In the genomic region with DNA sequence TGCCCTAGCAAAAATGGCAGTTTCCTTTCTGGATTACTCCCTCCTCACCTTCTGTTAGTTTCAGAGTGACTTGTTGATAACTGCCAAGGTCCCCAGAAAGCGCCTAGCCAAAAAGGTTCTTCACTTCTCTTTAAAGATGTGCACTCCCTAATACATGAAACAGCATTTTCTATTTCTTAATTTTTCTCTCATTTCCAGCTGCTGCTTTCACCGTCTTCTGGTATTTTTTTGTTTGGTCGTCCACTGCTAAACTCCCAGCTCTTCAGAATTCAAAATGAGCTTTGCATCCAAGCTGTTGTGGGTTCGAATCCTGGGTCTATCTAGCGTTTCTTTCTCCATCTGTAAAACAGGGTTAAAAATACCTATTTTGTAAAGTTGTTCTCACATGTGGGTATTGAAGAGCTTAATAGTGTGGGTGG, we compare ENCODE assay signal across 8 cellular contexts. TPM values are rescaled to one million over a fixed set of nuclear protein-coding genes. Genes with fewer than 3 reads are reported as not detected.
DNase-seq lines count a peak whose midpoint lies in the region; ATAC-seq, FAIRE-seq and TF ChIP-seq lines count a peak whose summit lies in the region.

No MANE protein-coding gene starts in this region.

- H3K9me3 Mint-ChIP-seq in CD8-positive, alpha-beta memory T cell: no peaks in the 10 kb centered on the region

- H3K4me1 ChIP-seq in CD8-positive, alpha-beta memory T cell (ENCODE audit: insufficient read depth, low read length): peaks cover 27% of the 10 kb centered on the region
- H3K4me1 ChIP-seq in Panc1 (ENCODE audit: control insufficient read depth, insufficient read depth, low read length) (peaks cover 10% of the 10 kb centered on the region; the same call in 1 of the 2 replicates), ovary (ENCODE audit: insufficient read depth) (peaks cover 2% of the 10 kb centered on the region)

- peak overlapping the region; percentile 31 for H3K4me3 ChIP-seq in CD8-positive, alpha-beta memory T cell (ENCODE audit: low read length)
- H3K4me3 ChIP-seq in Panc1 (ENCODE audit: low read depth in 2 of 2, low read length in 2 of 2): peak overlapping the region; percentile 74 to 78
- H3K4me3 ChIP-seq in epithelial cell of esophagus (ENCODE audit: low read length): peak overlapping the region; percentile 79
- peak overlapping the region; percentile 97 for H3K4me3 ChIP-seq in ovary

- TF ChIP-seq CTCF in Panc1 (IDR thresholded peaks at IDR 0.05) (no peak), epithelial cell of esophagus (IDR thresholded peaks at IDR 0.05; ENCODE audit: insufficient read depth, low read depth, low read length, missing control alignments) (no peak), ovary (IDR thresholded peaks at IDR 0.05) (no peak)

- intact Hi-C loops in Panc1 (cut with micrococcal nuclease; ENCODE audit: unreplicated experiment) (no loop called here), ovary (cut with DNase I) (no loop called here)

- H3K4me1 Mint-ChIP-seq in CD8-positive, alpha-beta memory T cell: peaks cover 31 to 47% (median 46%) of the 10 kb centered on the region in 3 donors

- no peak for TF ChIP-seq EP300 in ovary (IDR thresholded peaks at IDR 0.05)

- DNase-seq in CD8-positive, alpha-beta memory T cell: no peak
- DNase-seq in Panc1 (ENCODE audit: low read depth, low spot score) (no peak), epithelial cell of esophagus (ENCODE audit: low read depth) (no peak), ovary (no peak), RCC 7860 (ENCODE audit: low spot score) (no peak), NCI-H1105 treated with DMSO at 0.1 percent for 48 hours (lab: John Stamatoyannopoulos, UW) (no peak), superior temporal gyrus (ENCODE audit: extremely low spot score) (no peak)

- ATAC-seq in Panc1 (no peak), HG03280 (IDR thresholded peaks at IDR 0.05; ENCODE audit: unreplicated experiment) (no peak)

- POLR2A ChIA-PET in CD8-positive, alpha-beta memory T cell (lab: Charles Lee): interaction anchor here (0.6 to 3.5 kb wide), 15 partner anchors 10 to 1631 kb away, joined by 3 to 67 read pairs (median 12); a partner anchor contains a TSS
- POLR2A ChIA-PET in Panc1 (lab: Charles Lee): interaction anchor here (0.6 to 0.8 kb wide), 3 partner anchors 12 to 358 kb away, joined by 3 to 10 read pairs (median 4); no protein-coding TSS in a partner anchor

- no peak for TF ChIP-seq POLR2A in ovary (IDR thresholded peaks at IDR 0.05)

- 11 to 20% (median 15%) methylated on average over 5 of the region's 5 CpGs for WGBS in ovary, 3 donors

- peak overlapping the region; percentile 88 to 98 (median 97) for H3K4me3 Mint-ChIP-seq in CD8-positive, alpha-beta memory T cell

- peaks cover 0 to 1% of the 10 kb centered on the region in 2 donors for H3K27me3 Mint-ChIP-seq in CD8-positive, alpha-beta memory T cell

- BruUV-seq in Panc1 (replicated peaks; lab: Mats Ljungman, UMichigan): no TSS peak

- H3K36me3 ChIP-seq in CD8-positive, alpha-beta memory T cell (ENCODE audit: insufficient read depth, low read length): no peaks in the 10 kb centered on the region
- H3K36me3 ChIP-seq in Panc1 (ENCODE audit: control insufficient read depth, insufficient read depth, low read length): peaks cover 6% of the 10 kb centered on the region; the same call in 1 of the 2 replicates
- H3K36me3 ChIP-seq in ovary: no peaks in the 10 kb centered on the region

- CTCF ChIA-PET in CD8-positive, alpha-beta memory T cell (lab: Charles Lee): interaction anchor here (0.8 to 3.8 kb wide), 26 partner anchors 9 to 380 kb away, joined by 3 to 23 read pairs (median 6); a partner anchor contains a TSS
- CTCF ChIA-PET in Panc1 (lab: Charles Lee): no interaction called here

- H3K27ac Mint-ChIP-seq in CD8-positive, alpha-beta memory T cell: peak overlapping the region; percentile 91 to 100 (median 99)

- no peaks in the 10 kb centered on the region for H3K9me3 ChIP-seq in CD8-positive, alpha-beta memory T cell (ENCODE audit: low read length)
- H3K9me3 ChIP-seq in Panc1 (ENCODE audit: control insufficient read depth, insufficient read depth, low read depth, low read length): no peaks in the 10 kb centered on the region
- no peaks in the 10 kb centered on the region for H3K9me3 ChIP-seq in ovary

- peaks cover 0 to 16% (median 3%) of the 10 kb centered on the region in 3 donors for H3K36me3 Mint-ChIP-seq in CD8-positive, alpha-beta memory T cell

- in situ Hi-C loops in Panc1 (cut with HindIII; ENCODE audit: low pct_unique_long_range_greater_than_20kb, low sequenced_read_pairs): no loop called here

- FAIRE-seq in RCC 7860 (lab: Jason Lieb, UNC): no peak

- no peaks in the 10 kb centered on the region for H3K27me3 ChIP-seq in CD8-positive, alpha-beta memory T cell (ENCODE audit: insufficient read depth, low read length, poor library complexity, severe bottlenecking)
- H3K27me3 ChIP-seq in Panc1 (ENCODE audit: control insufficient read depth, insufficient read depth, low read length) (no peaks in the 10 kb centered on the region), ovary (no peaks in the 10 kb centered on the region)

- H3K27ac ChIP-seq in CD8-positive, alpha-beta memory T cell (ENCODE audit: low read depth, low read length): peak overlapping the region; percentile 34
- H3K27ac ChIP-seq in Panc1 (ENCODE audit: low read length) (peak overlapping the region; percentile 92), ovary (peak overlapping the region; percentile 33 to 85)

RNA-seq across cellular contexts. Expression of a gene that starts 0.4 kb away (rescaled TPM):
- 10 to 100 TPM; 36.4 to 39.7 TPM for total RNA-seq in CD8-positive, alpha-beta memory T cell
- 22.0 TPM for polyA plus RNA-seq in CD8-positive, alpha-beta memory T cell
- total RNA-seq in Panc1 (2021; ENCODE audit: unreplicated experiment) (7.8 TPM), ovary (10 to 100 TPM in 6 of 7 donors, 1 to 10 TPM in 1; 6.2 to 20.4 (median 11.6) TPM)
- 8.5 TPM for polyA plus RNA-seq in Panc1 (2012; ENCODE audit: insufficient read length)
- 1 to 10 TPM; 7.2 to 9.7 TPM for polyA plus RNA-seq in ovary

RNA-seq across cellular contexts. Expression of a gene that starts 6.4 kb away (rescaled TPM):
- under 1 TPM; 0.31 to 0.42 TPM for total RNA-seq in CD8-positive, alpha-beta memory T cell
- 0.49 TPM for polyA plus RNA-seq in CD8-positive, alpha-beta memory T cell
- total RNA-seq in Panc1 (2021; ENCODE audit: unreplicated experiment) (10.0 TPM), ovary (10 to 100 TPM in 5 of 7 donors, 1 to 10 TPM in 2; 5.0 to 19.6 (median 17.2) TPM)
- polyA plus RNA-seq in Panc1 (2012; ENCODE audit: insufficient read length): 9.6 TPM
- polyA plus RNA-seq in ovary: 10 to 100 TPM; 13.3 to 33.3 TPM

Comparison
In these comparisons a context has a peak if more than half of its experiments do, and no peak if none do; other contexts are left out.
1. H3K27ac ChIP-seq: peak in every context shown above with its lines; median percentile 92 in Panc1; 59 in ovary; 34 in CD8-positive, alpha-beta memory T cell.
2. H3K4me3 ChIP-seq: peak in every context shown above with its lines; median percentile 97 in ovary; 79 in epithelial cell of esophagus; 76 in Panc1; 31 in CD8-positive, alpha-beta memory T cell.